Comparison of ENCODE assay signal across 13 cellular contexts in genomic region chr11:2271327-2272240, GRCh38. TPM values are rescaled to one million over a fixed set of nuclear protein-coding genes. Genes with fewer than 3 reads are reported as not detected.
A peak's percentile ranks its signal among the peaks of the same experiment; 100 is the strongest.
DNase-seq lines count a peak whose midpoint lies in the region; ATAC-seq and TF ChIP-seq lines count a peak whose summit lies in the region.
"Had no signal": no experiment of that assay in that cellular context is flagged by ENCODE, and none has a peak within 500 bp of the region (broad histone marks: within the 10 kb centered on the region; RNA-seq: fewer than 3 reads in every experiment).

No MANE protein-coding gene starts in this region.

- peak overlapping the region; percentile 67 for H3K4me3 Mint-ChIP-seq in activated T-helper 17 cell treated with anti-CD3 and anti-CD28 coated beads, Interleukin-2, amount 50 U/mL, for 72 hours
- peak overlapping the region; percentile 32 to 68 for H3K4me3 Mint-ChIP-seq in stimulated activated naive CD8-positive, alpha-beta T cell treated with anti-CD3 and anti-CD28 coated beads, Interleukin-15, amount 100 ng/mL, for 72 hours

- no peaks in the 10 kb centered on the region for H3K9me3 ChIP-seq in lung (ENCODE audit: control insufficient read depth in 2 of 2, insufficient read depth in 1 of 2, low read length in 1 of 2)
- H3K9me3 ChIP-seq: A549 had no signal

- H3K36me3 Mint-ChIP-seq in activated T-helper 17 cell treated with anti-CD3 and anti-CD28 coated beads, Interleukin-2, amount 50 U/mL, for 72 hours (ENCODE audit: low read depth) = no peaks in the 10 kb centered on the region

- H3K9me3 Mint-ChIP-seq in activated T-helper 17 cell treated with anti-CD3 and anti-CD28 coated beads, Interleukin-2, amount 50 U/mL, for 72 hours = no peaks in the 10 kb centered on the region
- H3K9me3 Mint-ChIP-seq in stimulated activated naive CD8-positive, alpha-beta T cell treated with anti-CD3 and anti-CD28 coated beads, Interleukin-15, amount 100 ng/mL, for 72 hours = no peaks in the 10 kb centered on the region

- no peak for TF ChIP-seq CTCF in lung (IDR thresholded peaks at IDR 0.05; ENCODE audit: control extremely low read depth, extremely low read depth)

- ATAC-seq in activated T-helper 17 cell treated with anti-CD3 and anti-CD28 coated beads, Interleukin-2, amount 50 U/mL, for 72 hours (replicated peaks) = no peak
- no peak for ATAC-seq in lung (ENCODE audit: insufficient read depth, low FRiP score)
- ATAC-seq in stimulated activated naive CD8-positive, alpha-beta T cell treated with anti-CD3 and anti-CD28 coated beads, Interleukin-15, amount 100 ng/mL, for 72 hours = no peak
- ATAC-seq in GM21576 (IDR thresholded peaks at IDR 0.05; ENCODE audit: unreplicated experiment) = no peak
- ATAC-seq: A549, HCT116, PC-3 had no signal

- H3K36me3 ChIP-seq in lung (ENCODE audit: control insufficient read depth in 2 of 2, insufficient read depth in 2 of 2, low read length in 2 of 2) = no peaks in the 10 kb centered on the region

- H3K4me1 ChIP-seq in lung (ENCODE audit: control insufficient read depth in 2 of 2, insufficient read depth in 2 of 2, low read length in 2 of 2) = peaks cover 0 to 17% of the 10 kb centered on the region in 2 donors

- peak; percentile 57 for DNase-seq in activated CD8-positive, alpha-beta memory T cell treated with anti-CD3 and anti-CD28 coated beads for 24 hours
- no peak for DNase-seq in activated CD8-positive, alpha-beta memory T cell treated with anti-CD3 and anti-CD28 coated beads, Interleukin-2, amount 50 U/mL, for 4 hours
- DNase-seq in lung (ENCODE audit: low spot score) (peak; percentile 24), NCI-H2196 treated with DMSO at 0.1 percent for 48 hours (lab: John Stamatoyannopoulos, UW; ENCODE audit: unreplicated experiment) (no peak), GDM1 (lab: John Stamatoyannopoulos, UW) (no peak)
- peak in 1 of 2 donors; percentile 7 for DNase-seq in stimulated activated naive CD8-positive, alpha-beta T cell treated with anti-CD3 and anti-CD28 coated beads, Interleukin-15, amount 100 ng/mL, for 72 hours
- DNase-seq: DMS 273 treated with DMSO at 0.1 percent for 48 hours, mesenchymal stem cell, PC-3 had no signal

- H3K4me3 ChIP-seq in lung = no peak overlapping the region
- H3K4me3 ChIP-seq: A549 had no signal

- H3K27ac Mint-ChIP-seq in activated T-helper 17 cell treated with anti-CD3 and anti-CD28 coated beads, Interleukin-2, amount 50 U/mL, for 72 hours = no peak overlapping the region
- H3K27ac Mint-ChIP-seq in stimulated activated naive CD8-positive, alpha-beta T cell treated with anti-CD3 and anti-CD28 coated beads, Interleukin-15, amount 100 ng/mL, for 72 hours = no peak overlapping the region

- H3K4me1 Mint-ChIP-seq in activated T-helper 17 cell treated with anti-CD3 and anti-CD28 coated beads, Interleukin-2, amount 50 U/mL, for 72 hours = no peaks in the 10 kb centered on the region
- peaks cover 26% of the 10 kb centered on the region for H3K4me1 Mint-ChIP-seq in stimulated activated naive CD8-positive, alpha-beta T cell treated with anti-CD3 and anti-CD28 coated beads, Interleukin-15, amount 100 ng/mL, for 72 hours

- 31 to 36% methylated on average over 44 to 46 of the region's 46 CpGs for WGBS in lung, 2 donors

- peaks cover 13% of the 10 kb centered on the region for H3K27me3 Mint-ChIP-seq in activated T-helper 17 cell treated with anti-CD3 and anti-CD28 coated beads, Interleukin-2, amount 50 U/mL, for 72 hours
- peaks cover 57% of the 10 kb centered on the region for H3K27me3 Mint-ChIP-seq in stimulated activated naive CD8-positive, alpha-beta T cell treated with anti-CD3 and anti-CD28 coated beads, Interleukin-15, amount 100 ng/mL, for 72 hours

- peaks cover 7% of the 10 kb centered on the region for H3K27me3 ChIP-seq in lung (ENCODE audit: control insufficient read depth, insufficient read depth)

- H3K27ac ChIP-seq in lung (ENCODE audit: low read depth in 1 of 2, low read length in 1 of 2) = no peak overlapping the region
- H3K27ac ChIP-seq: A549 had no signal

RNA-seq across cellular contexts. Expression of gene ASCL2, which starts 1.2 kb away (rescaled TPM):
- total RNA-seq in activated T-helper 17 cell treated with anti-CD3 and anti-CD28 coated beads, Interleukin-2, amount 50 U/mL, for 72 hours = 1 to 10 TPM; 1.2 to 5.1 TPM
- total RNA-seq in lung = 1 to 10 TPM in 1 of 2 donors, not detected in 1; 2.4 TPM
- polyA plus RNA-seq in lung = 1 to 10 TPM in 1 of 2 donors, under 1 TPM in 1; 0.94 to 2.2 TPM
- polyA plus RNA-seq: A549 had no signal

RNA-seq across cellular contexts. Expression of gene C11orf21, which starts 30.1 kb away (rescaled TPM):
- 10 to 100 TPM in 1 of 2 donors, 1 to 10 TPM in 1; 8.4 to 24.6 TPM for total RNA-seq in activated T-helper 17 cell treated with anti-CD3 and anti-CD28 coated beads, Interleukin-2, amount 50 U/mL, for 72 hours
- 1 to 10 TPM; 3.4 to 5.2 TPM for total RNA-seq in lung
- polyA plus RNA-seq in lung = 1 to 10 TPM; 4.3 to 6.0 TPM
- total RNA-seq: PC-3 had no signal
- polyA plus RNA-seq: A549 had no signal

RNA-seq across cellular contexts. Expression of gene TSPAN32, which starts 30.2 kb away (rescaled TPM):
- 10 to 100 TPM in 1 of 2 donors, 1 to 10 TPM in 1; 8.1 to 14.8 TPM for total RNA-seq in activated T-helper 17 cell treated with anti-CD3 and anti-CD28 coated beads, Interleukin-2, amount 50 U/mL, for 72 hours
- 1 to 10 TPM; 7.4 to 7.6 TPM for total RNA-seq in lung
- polyA plus RNA-seq in lung = 1 to 10 TPM; 6.1 to 6.8 TPM
- total RNA-seq: PC-3 had no signal
- polyA plus RNA-seq: A549 had no signal

Comparison
In these comparisons a context has a peak if more than half of its experiments do, and no peak if none do; other contexts are left out.
1. DNase-seq: peak in activated CD8-positive, alpha-beta memory T cell treated with anti-CD3 and anti-CD28 coated beads for 24 hours (single experiment) and lung (single experiment); none in activated CD8-positive, alpha-beta memory T cell treated with anti-CD3 and anti-CD28 coated beads, Interleukin-2, amount 50 U/mL, for 4 hours (single experiment), NCI-H2196 treated with DMSO at 0.1 percent for 48 hours (single experiment) and GDM1 (single experiment).